ENCODE assay signal across 26 cellular contexts in the genomic region with DNA sequence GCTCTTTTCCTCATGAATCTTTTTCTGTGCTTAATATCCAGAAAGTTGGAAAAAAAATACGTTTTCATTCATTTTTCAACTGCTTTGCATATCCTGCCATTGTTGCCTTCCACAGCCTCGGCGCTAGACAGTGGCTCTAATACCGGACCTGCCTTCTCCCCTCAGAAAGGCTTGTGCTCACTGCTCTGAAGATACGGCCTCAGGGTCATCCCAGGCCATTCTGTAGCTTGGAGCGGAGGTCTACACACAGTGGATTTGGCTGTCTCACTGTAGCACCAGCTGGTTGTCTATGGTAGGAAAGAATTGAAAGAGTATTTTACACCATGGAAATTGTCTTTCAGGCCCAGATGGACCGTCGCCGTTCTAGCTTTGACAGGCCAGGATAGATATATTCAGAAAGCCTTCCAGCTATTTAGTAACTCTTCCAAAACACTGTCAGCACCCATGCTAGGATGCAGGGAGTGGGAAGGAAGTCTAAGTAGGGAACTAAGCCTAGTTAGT.
"Had no signal": no experiment of that assay in that cellular context is flagged by ENCODE, and none has a peak within 500 bp of the region (broad histone marks: within the 10 kb centered on the region; RNA-seq: fewer than 3 reads in every experiment).

No MANE protein-coding gene starts in this region.

- ATAC-seq: esophagus mucosa; gastroesophageal sphincter; heart left ventricle; left cardiac atrium; left lung; natural killer cell; right cardiac atrium; stimulated activated memory B cell treated with anti-CD40 and anti-IgM and Interleukin-4, amounts not matched to agents 10 μg/mL and 1 μg/mL and 100 μg/mL, for 72 hours; stimulated activated naive CD8-positive, alpha-beta T cell treated with anti-CD3 and anti-CD28 coated beads, Interleukin-15, Interleukin-2, amounts not matched to agents 100 U/mL and 50 U/mL, for 24 hours; upper lobe of right lung had no signal

- H3K4me1 Mint-ChIP-seq: natural killer cell; stimulated activated memory B cell treated with anti-CD40 and anti-IgM and Interleukin-4, amounts not matched to agents 10 μg/mL and 1 μg/mL and 100 μg/mL, for 72 hours had no signal

- H3K27ac ChIP-seq: colonic mucosa, epithelial cell of prostate, gastroesophageal sphincter, heart left ventricle, hepatocyte, left lung, ovary, psoas muscle, sigmoid colon, thoracic aorta, transverse colon, upper lobe of right lung, uterus had no signal

- H2AFZ ChIP-seq: hepatocyte had no signal

- DNase-seq: colonic mucosa; effector CD8-positive, alpha-beta T cell; endodermal cell; foreskin fibroblast; heart left ventricle; left cardiac atrium; left lung; natural killer cell; occipital lobe; ovary; psoas muscle; right cardiac atrium; sigmoid colon; stimulated activated CD4-positive, alpha-beta T cell treated with anti-CD3 and anti-CD28 coated beads, Interleukin-4, amount 100 ng/mL, for 4 hours; stimulated activated naive CD8-positive, alpha-beta T cell treated with anti-CD3 and anti-CD28 coated beads, Interleukin-15, Interleukin-2, amounts not matched to agents 100 U/mL and 50 U/mL, for 24 hours; substantia nigra; transverse colon; upper lobe of right lung; uterus had no signal

- H3K9me3 ChIP-seq: colonic mucosa, left lung, ovary, sigmoid colon, transverse colon, upper lobe of right lung, uterus had no signal

- H3K27me3 Mint-ChIP-seq: dendritic cell treated with granulocyte-macrophage colony-stimulating factor and Interleukin-4, amounts not matched to agents 40 ng/mL and 50 ng/mL, for 4 days; stimulated activated memory B cell treated with anti-CD40 and anti-IgM and Interleukin-4, amounts not matched to agents 10 μg/mL and 1 μg/mL and 100 μg/mL, for 72 hours had no signal

- H3K4me1 ChIP-seq: colonic mucosa, gastroesophageal sphincter, heart left ventricle, left lung, sigmoid colon, transverse colon, upper lobe of right lung, uterus had no signal

- H3K79me2 ChIP-seq: hepatocyte had no signal

- H3K27me3 ChIP-seq: colonic mucosa, hepatocyte, left lung, ovary, sigmoid colon, transverse colon, upper lobe of right lung, uterus had no signal

- H3K4me3 ChIP-seq: colonic mucosa, gastroesophageal sphincter, heart left ventricle, hepatocyte, left lung, ovary, psoas muscle, sigmoid colon, thoracic aorta, transverse colon, upper lobe of right lung, uterus had no signal

- H3K4me3 Mint-ChIP-seq: dendritic cell treated with granulocyte-macrophage colony-stimulating factor and Interleukin-4, amounts not matched to agents 40 ng/mL and 50 ng/mL, for 4 days; endodermal cell; natural killer cell; stimulated activated memory B cell treated with anti-CD40 and anti-IgM and Interleukin-4, amounts not matched to agents 10 μg/mL and 1 μg/mL and 100 μg/mL, for 72 hours had no signal

- H3K36me3 ChIP-seq: colonic mucosa, gastroesophageal sphincter, heart left ventricle, left lung, ovary, sigmoid colon, thoracic aorta, transverse colon, upper lobe of right lung, uterus had no signal

- H3K4me2 ChIP-seq: hepatocyte had no signal

- H3K27ac Mint-ChIP-seq: dendritic cell treated with granulocyte-macrophage colony-stimulating factor and Interleukin-4, amounts not matched to agents 40 ng/mL and 50 ng/mL, for 4 days; endodermal cell; natural killer cell; stimulated activated memory B cell treated with anti-CD40 and anti-IgM and Interleukin-4, amounts not matched to agents 10 μg/mL and 1 μg/mL and 100 μg/mL, for 72 hours had no signal

- H3K36me3 Mint-ChIP-seq: natural killer cell; stimulated activated memory B cell treated with anti-CD40 and anti-IgM and Interleukin-4, amounts not matched to agents 10 μg/mL and 1 μg/mL and 100 μg/mL, for 72 hours had no signal

- H3K9me3 Mint-ChIP-seq: dendritic cell treated with granulocyte-macrophage colony-stimulating factor and Interleukin-4, amounts not matched to agents 40 ng/mL and 50 ng/mL, for 4 days; stimulated activated memory B cell treated with anti-CD40 and anti-IgM and Interleukin-4, amounts not matched to agents 10 μg/mL and 1 μg/mL and 100 μg/mL, for 72 hours had no signal
